In the genomic region with DNA sequence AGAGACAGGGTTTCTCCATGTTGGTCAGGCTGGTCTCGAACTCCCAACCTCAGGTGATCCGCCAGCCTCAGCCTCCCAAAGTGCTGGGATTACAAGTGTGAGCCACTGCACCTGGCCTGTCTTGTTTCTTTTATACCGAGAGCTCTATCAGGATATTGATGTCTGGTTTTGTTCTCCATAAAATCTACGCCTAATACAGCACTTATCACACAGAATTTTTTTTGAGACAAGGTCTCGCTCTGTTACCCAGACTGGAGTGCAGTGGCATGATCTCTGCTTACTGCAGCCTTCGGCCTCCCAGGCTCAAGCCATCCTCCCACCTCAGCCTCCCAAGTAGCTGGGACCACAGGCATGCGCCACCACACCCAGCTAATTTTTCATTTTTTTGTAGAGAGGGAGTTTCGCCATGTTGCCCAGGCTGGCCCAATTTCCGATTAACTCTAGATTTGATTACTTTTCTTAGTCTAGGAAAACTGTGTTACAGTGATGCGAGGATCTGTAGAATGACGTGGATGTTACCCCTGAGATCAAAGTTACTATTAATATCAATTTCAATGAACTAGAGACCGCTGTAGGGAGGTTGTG, we compare ENCODE assay signal across 6 cellular contexts. TPM values are rescaled to one million over a fixed set of nuclear protein-coding genes. Genes with fewer than 3 reads are reported as not detected.
DNase-seq lines count a peak whose midpoint lies in the region; TF ChIP-seq lines count a peak whose summit lies in the region.
"Not testable (repeated sequence)": the region's sequence is repeated elsewhere in the genome, so short reads cannot be mapped to it uniquely, and the experiment has no call there.

No MANE protein-coding gene starts in this region.

- peak overlapping the region; percentile 72; the same call in 1 of the 2 replicates for H3K4me3 ChIP-seq in BJ (ENCODE audit: low read depth, low read length)
- not testable (repeated sequence) for H3K4me3 ChIP-seq in HL-60 (replicated peaks; ENCODE audit: insufficient read depth, low read length)
- H3K4me3 ChIP-seq in duodenal mucosa (ENCODE audit: low read depth in 1 of 2, low read length in 2 of 2) = peak overlapping the region; percentile 89 to 99
- H3K4me3 ChIP-seq in liver (ENCODE audit: low read depth in 1 of 3, low read length in 3 of 3) = peak overlapping the region; percentile 68 to 95 (median 94)
- H3K4me3 ChIP-seq in skeletal muscle cell (ENCODE audit: low read depth, low read length) = peak overlapping the region; percentile 95

- H3K4me3 Mint-ChIP-seq in activated CD4-positive, alpha-beta memory T cell treated with anti-CD3 and anti-CD28 coated beads for 36 hours = peak overlapping the region; percentile 95

- H3K9me3 ChIP-seq in duodenal mucosa (ENCODE audit: control insufficient read depth in 1 of 2, low read length in 2 of 2); liver (ENCODE audit: control insufficient read depth in 4 of 4, low read length in 3 of 4): not testable (repeated sequence)

- TF ChIP-seq RAD21 in liver (IDR thresholded peaks at IDR 0.05) = not testable (repeated sequence)

- DNase-seq in BJ (ENCODE audit: low read depth); HL-60 (ENCODE audit: low read depth in 1 of 2, low spot score in 1 of 2); activated CD4-positive, alpha-beta memory T cell treated with anti-CD3 and anti-CD28 coated beads for 36 hours; skeletal muscle cell (ENCODE audit: low read depth): not testable (repeated sequence)

- H3K27ac ChIP-seq in HL-60 (replicated peaks) (peak overlapping the region; percentile 85), liver (ENCODE audit: low read depth in 1 of 2, low read length in 2 of 2) (peak overlapping the region in 1 of 2 donors; percentile 83)
- H3K27ac ChIP-seq in duodenal mucosa (ENCODE audit: low read depth, low read length) = not testable (repeated sequence)

- peaks cover 11 to 16% of the 10 kb centered on the region in 2 donors for H3K4me1 ChIP-seq in duodenal mucosa (ENCODE audit: control insufficient read depth in 1 of 2, insufficient read depth in 2 of 2, low read length in 2 of 2)
- not testable (repeated sequence) for H3K4me1 ChIP-seq in liver (ENCODE audit: control insufficient read depth in 4 of 4, insufficient read depth in 4 of 4, low read length in 3 of 4)

- intact Hi-C loops in activated CD4-positive, alpha-beta memory T cell treated with anti-CD3 and anti-CD28 coated beads for 36 hours (cut with micrococcal nuclease) = loop anchor here (1.0 to 2.0 kb wide), 3 partner anchors 42 to 272 kb away; partner anchors contain the start of genes LRP10 and OXA1L

- H3K27me3 ChIP-seq in BJ (ENCODE audit: control insufficient read depth, insufficient read depth, low read length); HL-60 (ENCODE audit: insufficient read depth, poor library complexity, severe bottlenecking); duodenal mucosa (ENCODE audit: control insufficient read depth in 1 of 2, insufficient read depth in 2 of 2, low read length in 2 of 2); liver (ENCODE audit: control insufficient read depth in 4 of 4, insufficient read depth in 4 of 4, low read length in 3 of 4): not testable (repeated sequence)

- not testable (repeated sequence) for H3K9me3 Mint-ChIP-seq in activated CD4-positive, alpha-beta memory T cell treated with anti-CD3 and anti-CD28 coated beads for 36 hours

- peak overlapping the region; percentile 95 for H3K27ac Mint-ChIP-seq in activated CD4-positive, alpha-beta memory T cell treated with anti-CD3 and anti-CD28 coated beads for 36 hours

- H3K27me3 Mint-ChIP-seq in activated CD4-positive, alpha-beta memory T cell treated with anti-CD3 and anti-CD28 coated beads for 36 hours = not testable (repeated sequence)

- H3K36me3 Mint-ChIP-seq in activated CD4-positive, alpha-beta memory T cell treated with anti-CD3 and anti-CD28 coated beads for 36 hours = peaks cover 23% of the 10 kb centered on the region

- POLR2A ChIA-PET in BJ (lab: Charles Lee) = not testable (repeated sequence)
- POLR2A ChIA-PET in activated CD4-positive, alpha-beta memory T cell treated with anti-CD3 and anti-CD28 coated beads for 36 hours (lab: Charles Lee) = interaction anchor here (0.8 to 2.5 kb wide), 5 partner anchors 42 to 271 kb away, joined by 3 to 15 read pairs (median 5); partner anchors contain the start of genes DAD1, LRP10, OXA1L and RBM23

- not testable (repeated sequence) for TF ChIP-seq CTCF in BJ (IDR thresholded peaks at IDR 0.05; ENCODE audit: insufficient read depth, low read depth, low read length); HL-60 (IDR thresholded peaks at IDR 0.05; ENCODE audit: insufficient read depth, low read length); liver (IDR thresholded peaks at IDR 0.05; ENCODE audit: low read depth, low read length, missing input control)

- CTCF ChIA-PET in BJ (lab: Yijun Ruan, JAX) = interaction anchor here (0.6 to 4.2 kb wide), 3 partner anchors 24 to 265 kb away, joined by 3 to 33 read pairs (median 4); no protein-coding TSS in a partner anchor
- CTCF ChIA-PET in activated CD4-positive, alpha-beta memory T cell treated with anti-CD3 and anti-CD28 coated beads for 36 hours (lab: Charles Lee) = interaction anchor here (1.5 to 14.0 kb wide), 3 partner anchors 11 to 259 kb away, joined by 3 to 228 read pairs (median 27); no protein-coding TSS in a partner anchor

- H3K36me3 ChIP-seq in BJ (ENCODE audit: control insufficient read depth, insufficient read depth, low read length); liver (ENCODE audit: control insufficient read depth in 4 of 4, insufficient read depth in 3 of 4, low read depth in 1 of 4, low read length in 3 of 4): not testable (repeated sequence)
- H3K36me3 ChIP-seq in duodenal mucosa (ENCODE audit: control insufficient read depth in 1 of 2, insufficient read depth in 2 of 2, low read length in 2 of 2) = peaks cover 2 to 11% of the 10 kb centered on the region in 2 donors

- WGBS in liver = 82% methylated on average over 12 of the region's 12 CpGs

- peak overlapping the region; percentile 27 to 94 for H3K9ac ChIP-seq in duodenal mucosa (ENCODE audit: low read depth in 1 of 2, low read length in 2 of 2)
- peak overlapping the region in 1 of 2 donors; percentile 68 for H3K9ac ChIP-seq in liver (ENCODE audit: low read depth in 1 of 2, low read length in 2 of 2)

- H3K4me1 Mint-ChIP-seq in activated CD4-positive, alpha-beta memory T cell treated with anti-CD3 and anti-CD28 coated beads for 36 hours (ENCODE audit: low read depth) = peaks cover 32% of the 10 kb centered on the region

RNA-seq across cellular contexts. Expression of gene MRPL52, which starts 0.5 kb away (rescaled TPM):
- polyA plus RNA-seq in BJ (2011; rRNA removed) (66.7 and 78.6 TPM in 2 replicates), liver (100 to 1,000 TPM in 1 of 2 donors, 10 to 100 TPM in 1; 54.1 to 142 TPM)
- 14.4 and 15.7 TPM in 2 replicates for polyA minus RNA-seq in BJ (2011; rRNA and poly(A)+ RNA removed)
- total RNA-seq in activated CD4-positive, alpha-beta memory T cell treated with anti-CD3 and anti-CD28 coated beads for 36 hours = 100 to 1,000 TPM; 152 to 156 TPM
- 10 to 100 TPM in 1 of 2 donors, 1 to 10 TPM in 1; 9.1 to 19.1 TPM for total RNA-seq in liver

RNA-seq across cellular contexts. Expression of gene MMP14, which starts 7.2 kb away (rescaled TPM):
- polyA plus RNA-seq in BJ (2011; rRNA removed) (327 and 592 TPM in 2 replicates), liver (10 to 100 TPM in 1 of 2 donors, under 1 TPM in 1; 0.86 to 10.6 TPM)
- polyA minus RNA-seq in BJ (2011; rRNA and poly(A)+ RNA removed) = 176 and 229 TPM in 2 replicates
- total RNA-seq in activated CD4-positive, alpha-beta memory T cell treated with anti-CD3 and anti-CD28 coated beads for 36 hours = 1 to 10 TPM; 1.1 to 1.4 TPM
- total RNA-seq in liver = 1 to 10 TPM; 7.6 to 8.4 TPM

RNA-seq across cellular contexts. Expression of gene SLC7A7, which starts 13.9 kb away (rescaled TPM):
- polyA plus RNA-seq in BJ (2011; rRNA removed) (7.5 and 9.4 TPM in 2 replicates), liver (1 to 10 TPM; 2.8 to 8.3 TPM)
- polyA minus RNA-seq in BJ (2011; rRNA and poly(A)+ RNA removed) = 5.3 and 8.2 TPM in 2 replicates
- under 1 TPM; 0.10 to 0.34 TPM for total RNA-seq in activated CD4-positive, alpha-beta memory T cell treated with anti-CD3 and anti-CD28 coated beads for 36 hours
- total RNA-seq in liver = 10 to 100 TPM in 1 of 2 donors, 1 to 10 TPM in 1; 9.2 to 14.3 TPM

RNA-seq across cellular contexts. Expression of gene LRP10, which starts 42.4 kb away (rescaled TPM):
- polyA plus RNA-seq in BJ (2011; rRNA removed) (124 and 308 TPM in 2 replicates), liver (10 to 100 TPM; 19.5 to 61.7 TPM)
- 190 and 213 TPM in 2 replicates for polyA minus RNA-seq in BJ (2011; rRNA and poly(A)+ RNA removed)
- total RNA-seq in activated CD4-positive, alpha-beta memory T cell treated with anti-CD3 and anti-CD28 coated beads for 36 hours = 10 to 100 TPM; 62.4 to 64.3 TPM
- total RNA-seq in liver = 10 to 100 TPM; 30.0 to 32.6 TPM

RNA-seq across cellular contexts. Expression of gene REM2, which starts 53.9 kb away (rescaled TPM):
- 0.05 and 0.10 TPM in 2 replicates for polyA plus RNA-seq in BJ (2011; rRNA removed)
- polyA minus RNA-seq in BJ (2011; rRNA and poly(A)+ RNA removed) = 0.10 and 0.43 TPM in 2 replicates
- under 1 TPM; 0.36 to 0.77 TPM for total RNA-seq in activated CD4-positive, alpha-beta memory T cell treated with anti-CD3 and anti-CD28 coated beads for 36 hours
- total RNA-seq in liver = under 1 TPM; 0.08 to 0.14 TPM
- under 1 TPM in 1 of 2 donors, not detected in 1; 0.11 TPM for polyA plus RNA-seq in liver

Comparison
In these comparisons a context has a peak if more than half of its experiments do, and no peak if none do; other contexts are left out.
1. RNA of gene MRPL52, which starts 0.5 kb away (total RNA-seq): 152 to 156 TPM in activated CD4-positive, alpha-beta memory T cell treated with anti-CD3 and anti-CD28 coated beads for 36 hours; 9.1 to 19.1 TPM in liver; every median in the first group is over 4 times any median in the second.
2. RNA of gene SLC7A7, which starts 13.9 kb away (total RNA-seq): 9.2 to 14.3 TPM in liver; 0.10 to 0.34 TPM in activated CD4-positive, alpha-beta memory T cell treated with anti-CD3 and anti-CD28 coated beads for 36 hours; every median in the first group is over 4 times any median in the second.